23 cellular contexts compared by ENCODE assay signal in the genomic region with DNA sequence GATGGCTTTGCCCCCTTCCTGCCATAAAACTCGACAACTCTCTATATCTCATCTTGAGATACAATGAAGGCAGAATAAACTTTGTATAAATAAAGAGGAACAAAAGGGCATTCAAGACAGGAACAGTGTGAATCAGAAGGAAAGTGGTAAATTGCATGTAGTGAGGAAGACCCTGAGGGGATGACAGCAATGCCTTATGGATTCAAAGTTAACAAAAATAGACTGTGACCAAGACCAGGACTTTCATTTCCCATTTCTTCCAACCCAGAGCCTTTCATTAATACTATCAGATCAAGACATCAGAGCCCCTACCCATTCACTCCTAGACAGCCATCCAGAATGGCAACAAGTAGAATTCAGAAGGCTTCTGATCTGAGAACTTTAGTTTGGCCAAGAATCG. TPM values are rescaled to one million over a fixed set of nuclear protein-coding genes. Genes with fewer than 3 reads are reported as not detected.
DNase-seq lines count a peak whose midpoint lies in the region; ATAC-seq, FAIRE-seq and TF ChIP-seq lines count a peak whose summit lies in the region.
"Had no signal": no experiment of that assay in that cellular context is flagged by ENCODE, and none has a peak within 500 bp of the region (broad histone marks: within the 10 kb centered on the region; RNA-seq: fewer than 3 reads in every experiment).

No MANE protein-coding gene starts in this region.

- POLR2A ChIA-PET in GM12878 (lab: Charles Lee): no interaction called here

- no peak for TF ChIP-seq RAD21 in GM12878 (IDR thresholded peaks at IDR 0.05; ENCODE audit: insufficient read depth, low read depth, low read length)

- FAIRE-seq in GM12878 (lab: Jason Lieb, UNC): no peak
- FAIRE-seq: GM18507 had no signal

- no peak overlapping the region for H2AFZ ChIP-seq in GM12878 (ENCODE audit: control insufficient read depth, low read depth, low read length)

- no peak overlapping the region for H3K4me3 Mint-ChIP-seq in stimulated activated naive B cell treated with anti-CD40 and anti-IgM and Interleukin-4, amounts not matched to agents 10 μg/mL and 1 μg/mL and 100 μg/mL, for 72 hours
- H3K4me3 Mint-ChIP-seq: CD4-positive, alpha-beta T cell had no signal

- no peak overlapping the region for H3K4me2 ChIP-seq in GM12878 (ENCODE audit: control insufficient read depth, insufficient read depth)
- H3K4me2 ChIP-seq: BLaER1 had no signal

- no peak overlapping the region for H3K27ac ChIP-seq in GM12878 (ENCODE audit: control insufficient read depth, insufficient read depth)
- H3K27ac ChIP-seq: BLaER1, SK-N-MC had no signal

- ATAC-seq in GM18868 (IDR thresholded peaks at IDR 0.05; ENCODE audit: unreplicated experiment) (peak; percentile 73), GM12878 (peak; percentile 85), HG03196 (IDR thresholded peaks at IDR 0.05; ENCODE audit: unreplicated experiment) (no peak)
- peak; percentile 57 to 95 for ATAC-seq in stimulated activated naive B cell treated with anti-CD40 and anti-IgM and Interleukin-4, amounts not matched to agents 10 μg/mL and 1 μg/mL and 100 μg/mL, for 72 hours (replicated peaks)
- ATAC-seq: PC-3 had no signal

- H3K4me3 ChIP-seq in GM12878: no peak overlapping the region
- H3K4me3 ChIP-seq: BLaER1, HAP-1, SK-N-MC had no signal

- H3K79me2 ChIP-seq in GM12878 (ENCODE audit: control insufficient read depth, insufficient read depth, low read length): no peaks in the 10 kb centered on the region

- no peaks in the 10 kb centered on the region for H3K36me3 ChIP-seq in GM12878 (ENCODE audit: control insufficient read depth in 2 of 2, insufficient read depth in 2 of 2, low read length in 1 of 2)
- H3K36me3 ChIP-seq: BLaER1, HAP-1 had no signal

- peaks cover 11 to 14% of the 10 kb centered on the region in 2 donors for H3K9me3 Mint-ChIP-seq in stimulated activated naive B cell treated with anti-CD40 and anti-IgM and Interleukin-4, amounts not matched to agents 10 μg/mL and 1 μg/mL and 100 μg/mL, for 72 hours

- H3K27me3 ChIP-seq in GM12878 (replicated peaks in 1 of 2; ENCODE audit: control insufficient read depth in 2 of 2, insufficient read depth in 2 of 2, low read length in 1 of 2): no peaks in the 10 kb centered on the region
- H3K27me3 ChIP-seq: BLaER1 had no signal

- H3K27ac Mint-ChIP-seq in stimulated activated naive B cell treated with anti-CD40 and anti-IgM and Interleukin-4, amounts not matched to agents 10 μg/mL and 1 μg/mL and 100 μg/mL, for 72 hours: no peak overlapping the region
- H3K27ac Mint-ChIP-seq: CD4-positive, alpha-beta T cell had no signal

- SMC1A ChIA-PET in GM12878 (lab: Charles Lee; ENCODE audit: uncharacterized antibody, unreplicated experiment): no interaction called here

- TF ChIP-seq POLR2A in GM12878 (IDR thresholded peaks at IDR 0.05; ENCODE audit: low read depth, low read length): no peak

- in situ Hi-C loops in GM12878 (cut with MboI): no loop called here
- in situ Hi-C loops in KBM-7 (cut with MboI; ENCODE audit: low pct_unique_long_range_greater_than_20kb, low sequenced_read_pairs): no loop called here

- intact Hi-C loops in GM12878 (cut with micrococcal nuclease; ENCODE audit: unreplicated experiment): loop anchor here (1.0 kb wide), 1 partner anchor 63 kb away; no protein-coding TSS in a partner anchor

- 0% methylated on average over 2 of the region's 2 CpGs for WGBS in GM12878 (ENCODE audit: insufficient coverage, insufficient replicate concordance, low lambda C conversion rate, missing lambda C conversion rate)

- TF ChIP-seq EP300 in GM12878 (IDR thresholded peaks at IDR 0.05; ENCODE audit: borderline replicate concordance in 1 of 2, control insufficient read depth in 1 of 2, low read depth in 2 of 2, low read length in 2 of 2): peak in 1 of 2 experiments; percentile 75; a peak in 1 of 4 replicates

- no peaks in the 10 kb centered on the region for H3K36me3 Mint-ChIP-seq in stimulated activated naive B cell treated with anti-CD40 and anti-IgM and Interleukin-4, amounts not matched to agents 10 μg/mL and 1 μg/mL and 100 μg/mL, for 72 hours

- H3K27me3 Mint-ChIP-seq in stimulated activated naive B cell treated with anti-CD40 and anti-IgM and Interleukin-4, amounts not matched to agents 10 μg/mL and 1 μg/mL and 100 μg/mL, for 72 hours: no peaks in the 10 kb centered on the region
- H3K27me3 Mint-ChIP-seq: CD4-positive, alpha-beta T cell had no signal

- CTCF ChIA-PET in GM12878 (lab: Yijun Ruan, JAX): interaction anchor here (1.5 to 2.2 kb wide), 2 partner anchors 17 to 69 kb away, joined by 3 to 5 read pairs; no protein-coding TSS in a partner anchor

- RAD21 ChIA-PET in GM12878 (lab: Charles Lee; ENCODE audit: unreplicated experiment): no interaction called here

- no peak for TF ChIP-seq CTCF in GM12878 (IDR thresholded peaks at IDR 0.05 in 2 of 3, conservative IDR thresholded peaks at IDR 0.05 in 1 of 3; ENCODE audit: control insufficient read depth in 2 of 3, extremely low read depth in 1 of 3, insufficient read depth in 1 of 3, low read depth in 3 of 3, low read length in 3 of 3)

- H4K20me1 ChIP-seq in GM12878 (ENCODE audit: control insufficient read depth, insufficient read depth): no peaks in the 10 kb centered on the region
- H4K20me1 ChIP-seq: BLaER1 had no signal

- BruUV-seq in GM12878 (replicated peaks; lab: Mats Ljungman, UMichigan): no TSS peak

- H3K9ac ChIP-seq in GM12878 (ENCODE audit: control insufficient read depth, insufficient read depth, low read length): no peak overlapping the region
- H3K9ac ChIP-seq: BLaER1 had no signal

- no peaks in the 10 kb centered on the region for H3K9me3 ChIP-seq in GM12878 (replicated peaks; ENCODE audit: control insufficient read depth, insufficient read depth, low read length)
- H3K9me3 ChIP-seq: HAP-1 had no signal

- peaks cover 2 to 8% of the 10 kb centered on the region in 2 donors for H3K4me1 Mint-ChIP-seq in stimulated activated naive B cell treated with anti-CD40 and anti-IgM and Interleukin-4, amounts not matched to agents 10 μg/mL and 1 μg/mL and 100 μg/mL, for 72 hours

- no peaks in the 10 kb centered on the region for H3K4me1 ChIP-seq in GM12878 (ENCODE audit: control insufficient read depth, insufficient read depth, low read length)
- H3K4me1 ChIP-seq: BLaER1 had no signal

- DNase-seq in MV-4-11 (lab: John Stamatoyannopoulos, UW): peak; percentile 86
- DNase-seq in GM12878 (ENCODE audit: low read depth, low spot score): peak; percentile 16
- DNase-seq in stimulated activated naive B cell treated with anti-CD40 and anti-IgM and Interleukin-4, amounts not matched to agents 10 μg/mL and 1 μg/mL and 100 μg/mL, for 72 hours: peak; percentile 6
- DNase-seq in KBM-7: no peak
- no peak for DNase-seq in NCI-H345 (lab: John Stamatoyannopoulos, UW)
- DNase-seq: CD4-positive, alpha-beta T cell; DMS153; NCI-H1092; NCI-H1436 treated with DMSO at 0.1 percent for 48 hours; NCI-H2029; NCI-H226; NCI-H524; NCI-H774; PC-3; RPMI8226; SHP77; T-helper 2 cell had no signal

TF ChIP-seq in GM12878, 131 proteins besides CTCF, POLR2A, EP300 and RAD21 (continues in another document):
- TF ChIP-seq RCOR1 (conservative IDR thresholded peaks at IDR 0.05; ENCODE audit: low read depth, low read length) (no peak), IRF5 (IDR thresholded peaks at IDR 0.05; ENCODE audit: borderline replicate concordance) (no peak), ZNF207 (IDR thresholded peaks at IDR 0.05; ENCODE audit: borderline replicate concordance) (no peak), YBX1 (IDR thresholded peaks at IDR 0.05) (no peak)

RNA-seq across cellular contexts. Expression of gene ZNF462, which starts 46.4 kb away (rescaled TPM):
- total RNA-seq in GM12878 (2013; cell fraction: nucleolus; rRNA removed): 85.2 and 85.6 TPM in 2 replicates
- total RNA-seq in GM12878 (2014; rRNA removed) (0.71 and 1.5 TPM in 2 replicates), GM12878 (2014; rRNA removed; fragmentation: Illumina TruSeq; extraction: Trizol) (0.74 and 0.76 TPM in 2 replicates), GM12878 (2021) (1.7 and 3.2 TPM in 2 replicates)
- 0.07 TPM for polyA plus RNA-seq in GM12878 (2011; ENCODE audit: low read depth)
- polyA plus RNA-seq in GM12878 (2011; rRNA removed) (8.9 and 13.7 TPM in 2 replicates), GM12878 (2014; fragmentation: Illumina TruSeq; extraction: Trizol) (0.51 and 1.3 TPM in 2 replicates), GM12878 (2014; fragmentation: Nextera tagmentation; extraction: Ambion mirVana) (under 1 TPM; 0.27 to 0.42 TPM), GM12878 (2014; rRNA removed) (0.40 and 0.81 TPM in 2 replicates), GM12878 (2016; fragmentation: Nextera tagmentation; extraction: Ambion mirVana) (under 1 TPM; 0.32 to 0.59 TPM)
- polyA plus RNA-seq in GM12878 (2011; cell fraction: cytosol; rRNA removed): 11.4 and 17.7 TPM in 2 replicates
- 26.6 and 27.7 TPM in 2 replicates for polyA plus RNA-seq in GM12878 (2011; cell fraction: nucleus; rRNA removed)
- 0.05 and 0.07 TPM in 2 replicates for polyA plus RNA-seq in GM12878 (2012)
- polyA minus RNA-seq in GM12878 (2011; rRNA and poly(A)+ RNA removed): 35.2 and 49.9 TPM in 2 replicates
- polyA minus RNA-seq in GM12878 (2011; cell fraction: cytosol; rRNA and poly(A)+ RNA removed): 26.5 and 36.1 TPM in 2 replicates
- 50.5 and 80.2 TPM in 2 replicates for polyA minus RNA-seq in GM12878 (2011; cell fraction: nucleus; rRNA and poly(A)+ RNA removed)

Comparison
In these comparisons a context has a peak if more than half of its experiments do, and no peak if none do; other contexts are left out.
1. DNase-seq: peak in MV-4-11 (single experiment), GM12878 (single experiment) and stimulated activated naive B cell treated with anti-CD40 and anti-IgM and Interleukin-4, amounts not matched to agents 10 μg/mL and 1 μg/mL and 100 μg/mL, for 72 hours (single experiment); none in KBM-7 (single experiment) and NCI-H345 (single experiment).